Comparison of ENCODE assay signal across 26 cellular contexts in genomic region chr3:197425485-197426131, GRCh38.
"Had no signal": no experiment of that assay in that cellular context is flagged by ENCODE, and none has a peak within 500 bp of the region (broad histone marks: within the 10 kb centered on the region; RNA-seq: fewer than 3 reads in every experiment).

No MANE protein-coding gene starts in this region.

- H3K9me2 ChIP-seq: SK-N-SH had no signal

- H2AFZ ChIP-seq: neural progenitor cell had no signal

- H3K9ac ChIP-seq: neural progenitor cell, SK-N-SH had no signal

- H3K36me3 ChIP-seq: esophagus muscularis mucosa, neural progenitor cell, right lobe of liver, stomach, thyroid gland, upper lobe of left lung, WERI-Rb-1 had no signal

- FAIRE-seq: astrocyte, small intestine, TTC549 had no signal

- H3K9me3 ChIP-seq: esophagus muscularis mucosa, right lobe of liver, SK-N-SH, stomach, thyroid gland, upper lobe of left lung had no signal

- H3K4me3 ChIP-seq: esophagus muscularis mucosa, neural progenitor cell, right lobe of liver, stomach, thyroid gland, upper lobe of left lung had no signal

- H3K4me2 ChIP-seq: neural progenitor cell, SK-N-SH had no signal

- H3K4me1 ChIP-seq: right lobe of liver, upper lobe of left lung had no signal

- DNase-seq: activated CD4-positive, alpha-beta T cell treated with anti-CD3 and anti-CD28 coated beads, Interleukin-2, amount 10 ng/mL, durations not matched to agents 24 days and 14 days; activated CD8-positive, alpha-beta T cell treated with anti-CD3 and anti-CD28 coated beads for 36 hours; activated naive CD4-positive, alpha-beta T cell; activated T-cell treated with anti-CD3 and anti-CD28 coated beads, Interleukin-2, amount 50 U/mL, for 48 hours; amniotic stem cell; caudate nucleus; foreskin keratinocyte; islet precursor cell; left ventricle myocardium superior; naive thymus-derived CD8-positive, alpha-beta T cell; right lobe of liver; small intestine; stimulated activated CD4-positive, alpha-beta T cell treated with anti-CD3 and anti-CD28 coated beads, Interleukin-1b, Interleukin-23, amount 100 ng/mL, for 48 hours; stimulated activated naive B cell treated with anti-CD40 and anti-IgM and Interleukin-4, amounts not matched to agents 10 μg/mL and 1 μg/mL and 100 μg/mL, for 72 hours; stomach; SW 1271; T-helper 9 cell; upper lobe of left lung had no signal

- H3K27me3 ChIP-seq: esophagus muscularis mucosa, foreskin keratinocyte, neural progenitor cell, right lobe of liver, thyroid gland, upper lobe of left lung had no signal

- ATAC-seq: activated CD4-positive, CD25-positive, alpha-beta regulatory T cell treated with anti-CD3 and anti-CD28 coated beads, Interleukin-2, amount 50 U/mL, for 24 hours; activated CD8-positive, alpha-beta T cell treated with anti-CD3 and anti-CD28 coated beads for 36 hours; foreskin keratinocyte; left ventricle myocardium superior; naive thymus-derived CD8-positive, alpha-beta T cell; right lobe of liver; stimulated activated naive B cell treated with anti-CD40 and anti-IgM and Interleukin-4, amounts not matched to agents 10 μg/mL and 1 μg/mL and 100 μg/mL, for 72 hours had no signal

- H3K27ac ChIP-seq: esophagus muscularis mucosa, foreskin keratinocyte, neural progenitor cell, right lobe of liver, thyroid gland, upper lobe of left lung, WERI-Rb-1 had no signal
